Comparison of ENCODE assay signal across 15 cellular contexts in the genomic region with DNA sequence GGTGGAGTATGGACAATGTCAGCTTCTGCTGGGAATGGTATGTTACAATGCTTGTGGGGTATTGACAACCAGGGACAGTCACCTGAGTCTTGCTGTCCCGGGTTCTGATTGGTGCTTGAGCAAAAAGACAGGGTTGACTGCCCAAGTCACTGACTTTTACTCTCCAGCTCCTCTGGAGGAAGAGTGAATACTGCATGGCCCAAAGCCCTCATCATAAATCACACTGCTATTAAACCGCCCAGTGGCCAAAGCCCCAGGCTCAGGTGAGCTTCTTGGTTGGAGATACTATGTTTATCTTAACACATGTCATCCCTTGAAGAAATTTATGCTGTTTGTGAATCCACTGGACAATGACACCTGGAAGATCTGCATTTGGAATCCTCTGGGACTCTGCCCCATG.
DNase-seq lines count a peak whose midpoint lies in the region; ATAC-seq lines count a peak whose summit lies in the region.
"Had no signal": no experiment of that assay in that cellular context is flagged by ENCODE, and none has a peak within 500 bp of the region (broad histone marks: within the 10 kb centered on the region; RNA-seq: fewer than 3 reads in every experiment).

No MANE protein-coding gene starts in this region.

- no peak overlapping the region for H3K18ac ChIP-seq in trophoblast cell (ENCODE audit: low read length)

- no peaks in the 10 kb centered on the region for H3K79me2 ChIP-seq in trophoblast cell (ENCODE audit: control insufficient read depth, insufficient read depth, low read length, poor library complexity)

- H3K9me3 ChIP-seq in trophoblast cell (ENCODE audit: insufficient read depth, low read depth, low read length) = peaks cover 5% of the 10 kb centered on the region
- H3K9me3 ChIP-seq: HAP-1 had no signal

- ATAC-seq in HG02610 (IDR thresholded peaks at IDR 0.05; ENCODE audit: unreplicated experiment) = no peak
- ATAC-seq: CD8-positive, alpha-beta T cell had no signal

- no peak overlapping the region for H2AFZ ChIP-seq in trophoblast cell (ENCODE audit: insufficient read depth, low read length, poor library complexity)

- H3K4ac ChIP-seq in trophoblast cell (ENCODE audit: low read depth, low read length) = peak overlapping the region; percentile 22

- no peak overlapping the region for H3K14ac ChIP-seq in trophoblast cell (ENCODE audit: low read length)

- intact Hi-C loops in posterior vena cava (cut with DNase I) = no loop called here

- no peak overlapping the region for H2BK5ac ChIP-seq in trophoblast cell (ENCODE audit: low read depth, low read length, poor library complexity)

- H3K4me3 ChIP-seq in trophoblast cell (ENCODE audit: low read depth, low read length) = no peak overlapping the region
- H3K4me3 ChIP-seq: HAP-1 had no signal

- no CpG with 5 or more reads among the region's 2 CpGs for WGBS in trophoblast cell (ENCODE audit: extremely low coverage, insufficient coverage, insufficient read length)

- no peak overlapping the region for H4K12ac ChIP-seq in trophoblast cell (ENCODE audit: low read depth, low read length)

- no peak overlapping the region for H3K27ac ChIP-seq in trophoblast cell (ENCODE audit: low read depth, low read length)
- H3K27ac ChIP-seq: 22Rv1 had no signal

- no peak overlapping the region for H2BK120ac ChIP-seq in trophoblast cell (ENCODE audit: insufficient read depth, low read length, poor library complexity)

- DNase-seq in NCI-H82 (lab: John Stamatoyannopoulos, UW) (peak; percentile 26), NCI-H82 treated with DMSO at 0.1 percent for 48 hours (lab: John Stamatoyannopoulos, UW; ENCODE audit: unreplicated experiment) (no peak), RPMI8226 (peak; percentile 37), iPS-NIHi7 (ENCODE audit: extremely low spot score) (peak; percentile 24), trophoblast cell (no peak), posterior vena cava (ENCODE audit: low spot score) (no peak), T1000 (lab: John Stamatoyannopoulos, UW) (no peak)
- DNase-seq: CD8-positive, alpha-beta T cell; COR-L47; DND-41; GF-D8; GOT3 had no signal

- peaks cover 9 to 14% of the 10 kb centered on the region in 2 experiments for H3K4me1 ChIP-seq in trophoblast cell (ENCODE audit: control insufficient read depth in 1 of 2, insufficient read depth in 2 of 2, low read length in 2 of 2)
- H3K4me1 ChIP-seq: HAP-1 had no signal

- H3K27me3 ChIP-seq in trophoblast cell (ENCODE audit: insufficient read depth, low read length) = no peaks in the 10 kb centered on the region

- no peak overlapping the region for H2BK12ac ChIP-seq in trophoblast cell (ENCODE audit: low read length)

- H2AK5ac ChIP-seq in trophoblast cell (ENCODE audit: low read length) = no peak overlapping the region

- peaks cover 10% of the 10 kb centered on the region for H3K79me1 ChIP-seq in trophoblast cell (ENCODE audit: low read length)

- H3K36me3 ChIP-seq in trophoblast cell (ENCODE audit: control insufficient read depth in 1 of 2, insufficient read depth in 2 of 2, low read length in 2 of 2) = no peaks in the 10 kb centered on the region
- H3K36me3 ChIP-seq: HAP-1 had no signal

- H3K4me2 ChIP-seq in trophoblast cell (ENCODE audit: low read length) = no peak overlapping the region

- no peak overlapping the region for H3K9ac ChIP-seq in trophoblast cell (ENCODE audit: low read length)

- H3K23ac ChIP-seq in trophoblast cell (ENCODE audit: low read length) = no peak overlapping the region

- H4K91ac ChIP-seq in trophoblast cell (ENCODE audit: low read depth, low read length) = no peak overlapping the region

- H4K8ac ChIP-seq in trophoblast cell (ENCODE audit: low read depth, low read length) = no peak overlapping the region

Comparison
In these comparisons a context has a peak if more than half of its experiments do, and no peak if none do; other contexts are left out.
1. DNase-seq: peak in NCI-H82 (single experiment), RPMI8226 (single experiment) and iPS-NIHi7 (single experiment); none in NCI-H82 treated with DMSO at 0.1 percent for 48 hours (single experiment), trophoblast cell (0 of 2), posterior vena cava (single experiment) and T1000 (single experiment).